In the genomic region with DNA sequence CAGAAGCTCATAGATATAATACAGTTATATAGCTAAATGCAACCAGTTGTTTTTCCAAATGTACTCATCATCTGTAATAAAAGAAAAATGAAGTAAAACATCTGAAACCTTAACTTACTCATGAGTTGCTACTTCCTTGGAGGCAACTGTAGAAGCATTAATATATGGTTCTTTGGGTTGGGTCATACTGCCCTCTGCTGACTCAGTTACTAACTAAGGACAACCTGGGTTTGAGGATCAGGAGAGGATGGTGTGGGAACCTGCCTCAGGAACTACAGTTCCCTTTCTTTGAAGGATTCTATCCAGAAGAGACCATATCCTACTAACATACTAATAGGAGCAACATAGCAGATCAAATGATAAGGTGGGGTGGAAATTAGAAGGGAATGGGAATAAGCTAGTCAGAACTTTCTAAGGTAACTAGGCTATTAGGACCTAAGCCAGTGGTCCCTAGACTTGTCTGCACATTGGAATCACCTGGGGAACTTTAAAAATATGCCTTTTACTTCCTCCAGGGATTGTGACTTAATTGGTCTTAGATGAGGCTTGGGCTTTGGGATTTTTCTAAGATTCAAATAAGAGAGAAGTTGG, we compare ENCODE assay signal across 8 cellular contexts. TPM values are rescaled to one million over a fixed set of nuclear protein-coding genes. Genes with fewer than 3 reads are reported as not detected.
A peak's percentile ranks its signal among the peaks of the same experiment; 100 is the strongest.
DNase-seq lines count a peak whose midpoint lies in the region; ATAC-seq, FAIRE-seq and TF ChIP-seq lines count a peak whose summit lies in the region.

No MANE protein-coding gene starts in this region.

- TF ChIP-seq EP300 in upper lobe of left lung (IDR thresholded peaks at IDR 0.05): no peak

- H3K9me3 ChIP-seq in keratinocyte (ENCODE audit: control insufficient read depth, low read depth, low read length): no peaks in the 10 kb centered on the region
- H3K9me3 ChIP-seq in upper lobe of left lung: no peaks in the 10 kb centered on the region

- peaks cover 22% of the 10 kb centered on the region for H3K36me3 Mint-ChIP-seq in activated CD4-positive, alpha-beta T cell treated with anti-CD3 and anti-CD28 coated beads for 36 hours (ENCODE audit: low read depth)
- H3K36me3 Mint-ChIP-seq in mesothelial cell of epicardium: peaks cover 25% of the 10 kb centered on the region

- POLR2A ChIA-PET in activated CD4-positive, alpha-beta T cell treated with anti-CD3 and anti-CD28 coated beads for 36 hours (lab: Charles Lee): interaction anchor here (0.7 kb wide), 1 partner anchor 1244 kb away, joined by 3 read pairs; no protein-coding TSS in a partner anchor

- no peak overlapping the region for H3K27ac Mint-ChIP-seq in activated CD4-positive, alpha-beta T cell treated with anti-CD3 and anti-CD28 coated beads for 36 hours
- no peak overlapping the region for H3K27ac Mint-ChIP-seq in mesothelial cell of epicardium

- H3K4me3 Mint-ChIP-seq in activated CD4-positive, alpha-beta T cell treated with anti-CD3 and anti-CD28 coated beads for 36 hours: no peak overlapping the region
- no peak overlapping the region for H3K4me3 Mint-ChIP-seq in mesothelial cell of epicardium

- peak; percentile 52 for FAIRE-seq in keratinocyte (lab: Jason Lieb, UNC)

- H3K36me3 ChIP-seq in keratinocyte (ENCODE audit: control insufficient read depth in 2 of 2, extremely low read depth in 1 of 2, insufficient read depth in 2 of 2, low read length in 2 of 2) (peaks cover 22% of the 10 kb centered on the region in 2 experiments), upper lobe of left lung (peaks cover 6 to 76% (median 19%) of the 10 kb centered on the region in 4 donors)

- peak; percentile 63 for ATAC-seq in activated CD4-positive, alpha-beta T cell treated with anti-CD3 and anti-CD28 coated beads for 36 hours
- peak; percentile 43 to 71 for ATAC-seq in upper lobe of left lung (ENCODE audit: low FRiP score in 2 of 2)

- no peaks in the 10 kb centered on the region for H4K20me1 ChIP-seq in keratinocyte (ENCODE audit: control insufficient read depth, extremely low read depth, insufficient read depth, low read length)

- H3K9me1 ChIP-seq in keratinocyte (ENCODE audit: control insufficient read depth, extremely low read depth, insufficient read depth, low read length): no peaks in the 10 kb centered on the region

- in situ Hi-C loops in astrocyte of the spinal cord (cut with HindIII; ENCODE audit: low sequenced_read_pairs): no loop called here

- H3K79me2 ChIP-seq in keratinocyte (ENCODE audit: control insufficient read depth, insufficient read depth, low read length): no peaks in the 10 kb centered on the region

- no peak overlapping the region for H3K27ac ChIP-seq in keratinocyte (ENCODE audit: control insufficient read depth, insufficient read depth, low read length)
- H3K27ac ChIP-seq in upper lobe of left lung: no peak overlapping the region

- dilution Hi-C loops in keratinocyte (cut with MboI; ENCODE audit: extremely low pct_ligation_motif_present, low sequenced_read_pairs): no loop called here

- no peak overlapping the region for H3K4me2 ChIP-seq in keratinocyte (ENCODE audit: control insufficient read depth, extremely low read depth, insufficient read depth, low read depth, low read length)

- peaks cover 15% of the 10 kb centered on the region for H3K4me1 Mint-ChIP-seq in activated CD4-positive, alpha-beta T cell treated with anti-CD3 and anti-CD28 coated beads for 36 hours
- peaks cover 6% of the 10 kb centered on the region for H3K4me1 Mint-ChIP-seq in mesothelial cell of epicardium

- H3K9ac ChIP-seq in keratinocyte (ENCODE audit: control insufficient read depth, extremely low read depth, insufficient read depth, low read length): no peak overlapping the region

- no peak for TF ChIP-seq POLR2A in upper lobe of left lung (IDR thresholded peaks at IDR 0.05)

- TF ChIP-seq CTCF in astrocyte of the spinal cord (IDR thresholded peaks at IDR 0.05; ENCODE audit: low read depth, low read length) (peak; percentile 68), keratinocyte (optimal IDR thresholded peaks at IDR 0.05 in 1 of 3, IDR thresholded peaks at IDR 0.05 in 1 of 3, conservative IDR thresholded peaks at IDR 0.05 in 1 of 3; ENCODE audit: extremely low read depth in 1 of 3, insufficient read depth in 2 of 3, low read length in 3 of 3) (peak; percentile 34 to 63 (median 55)), upper lobe of left lung (IDR thresholded peaks at IDR 0.05) (peak in 3 of 6 experiments; percentile 21 to 45 (median 37)), mesothelial cell of epicardium (IDR thresholded peaks at IDR 0.05; ENCODE audit: unreplicated experiment) (no peak)

- H3K4me1 ChIP-seq in keratinocyte (ENCODE audit: control insufficient read depth, extremely low read depth, insufficient read depth, low read length) (peaks cover 15% of the 10 kb centered on the region), upper lobe of left lung (no peaks in the 10 kb centered on the region)

- H3K9me3 Mint-ChIP-seq in activated CD4-positive, alpha-beta T cell treated with anti-CD3 and anti-CD28 coated beads for 36 hours (ENCODE audit: low read depth): no peaks in the 10 kb centered on the region
- no peaks in the 10 kb centered on the region for H3K9me3 Mint-ChIP-seq in mesothelial cell of epicardium

- DNase-seq in activated CD4-positive, alpha-beta T cell treated with anti-CD3 and anti-CD28 coated beads for 36 hours: peak; percentile 57
- no peak for DNase-seq in activated CD4-positive, alpha-beta T cell treated with anti-CD3 and anti-CD28 coated beads for 1 hour
- peak; percentile 38 for DNase-seq in H4 (ENCODE audit: low spot score)
- peak; percentile 57 for DNase-seq in NOMO-1 treated with DMSO at 0.1 percent for 48 hours (lab: John Stamatoyannopoulos, UW; ENCODE audit: unreplicated experiment)
- DNase-seq in astrocyte of the spinal cord (ENCODE audit: low read depth, low spot score): peak; percentile 67
- DNase-seq in keratinocyte (ENCODE audit: low read depth, low spot score): no peak
- no peak for DNase-seq in upper lobe of left lung
- DNase-seq in mesothelial cell of epicardium (ENCODE audit: low spot score in 2 of 2, unreplicated experiment in 2 of 2): no peak

- CTCF ChIA-PET in activated CD4-positive, alpha-beta T cell treated with anti-CD3 and anti-CD28 coated beads for 36 hours (lab: Charles Lee): interaction anchor here (0.7 to 1.8 kb wide), 7 partner anchors 10 to 276 kb away, joined by 3 to 6 read pairs (median 4); no protein-coding TSS in a partner anchor

- H3K4me3 ChIP-seq in astrocyte of the spinal cord (ENCODE audit: low read depth, low read length) (no peak overlapping the region), keratinocyte (ENCODE audit: control insufficient read depth in 2 of 3, extremely low read depth in 1 of 3, insufficient read depth in 2 of 3, low read depth in 1 of 3, low read length in 3 of 3) (no peak overlapping the region), upper lobe of left lung (no peak overlapping the region)

- H2AFZ ChIP-seq in keratinocyte (ENCODE audit: control insufficient read depth, low read length): no peak overlapping the region

- H3K27me3 ChIP-seq in keratinocyte (ENCODE audit: control insufficient read depth, extremely low read depth, insufficient read depth, low read length): no peaks in the 10 kb centered on the region
- no peaks in the 10 kb centered on the region for H3K27me3 ChIP-seq in upper lobe of left lung

- no peaks in the 10 kb centered on the region for H3K27me3 Mint-ChIP-seq in activated CD4-positive, alpha-beta T cell treated with anti-CD3 and anti-CD28 coated beads for 36 hours
- no peaks in the 10 kb centered on the region for H3K27me3 Mint-ChIP-seq in mesothelial cell of epicardium (ENCODE audit: low read depth)

- intact Hi-C loops in activated CD4-positive, alpha-beta T cell treated with anti-CD3 and anti-CD28 coated beads for 36 hours (cut with DNase I, micrococcal nuclease): loop anchor here (1.0 to 2.0 kb wide), 6 partner anchors 52 to 319 kb away; a partner anchor contains a TSS

RNA-seq across cellular contexts. Expression of a gene that starts 20.7 kb away (rescaled TPM):
- 10 to 100 TPM; 28.1 to 35.5 TPM for total RNA-seq in activated CD4-positive, alpha-beta T cell treated with anti-CD3 and anti-CD28 coated beads for 36 hours
- total RNA-seq in H4 (2014; rRNA removed; shearing (Covaris generic)): 46.6 and 48.8 TPM in 2 replicates
- 16.8 to 28.4 TPM (median 27.1 TPM) in 3 replicates for polyA plus RNA-seq in keratinocyte
- 5.2 TPM for polyA plus RNA-seq in keratinocyte (2011; ENCODE audit: low read depth)
- 16.2 and 20.0 TPM in 2 replicates for polyA plus RNA-seq in keratinocyte (2011; cell fraction: cytosol; rRNA removed)
- polyA plus RNA-seq in keratinocyte (2011; cell fraction: nucleus; rRNA removed): 21.1 and 22.9 TPM in 2 replicates
- 13.9 and 25.0 TPM in 2 replicates for polyA plus RNA-seq in keratinocyte (2012; ENCODE audit: low replicate concordance)
- polyA minus RNA-seq in keratinocyte: 12.0 to 21.9 TPM (median 15.9 TPM) in 3 replicates
- polyA minus RNA-seq in keratinocyte (2011; cell fraction: cytosol; rRNA and poly(A)+ RNA removed): 11.1 TPM
- polyA minus RNA-seq in keratinocyte (2011; cell fraction: nucleus; rRNA and poly(A)+ RNA removed): 6.9 and 14.4 TPM in 2 replicates
- total RNA-seq in upper lobe of left lung (10 to 100 TPM; 16.0 to 38.3 (median 29.3) TPM), mesothelial cell of epicardium (52.0 to 53.0 TPM (median 52.6 TPM) in 3 replicates)

RNA-seq across cellular contexts. Expression of a gene that starts 20.8 kb away (rescaled TPM):
- total RNA-seq in activated CD4-positive, alpha-beta T cell treated with anti-CD3 and anti-CD28 coated beads for 36 hours: 10 to 100 TPM; 24.6 to 35.8 TPM
- 36.8 and 39.4 TPM in 2 replicates for total RNA-seq in H4 (2014; rRNA removed; shearing (Covaris generic))
- 16.7 to 29.5 TPM (median 24.3 TPM) in 3 replicates for polyA plus RNA-seq in keratinocyte
- 17.5 TPM for polyA plus RNA-seq in keratinocyte (2011; ENCODE audit: low read depth)
- polyA plus RNA-seq in keratinocyte (2011; cell fraction: cytosol; rRNA removed): 18.6 and 22.1 TPM in 2 replicates
- 22.3 and 28.0 TPM in 2 replicates for polyA plus RNA-seq in keratinocyte (2011; cell fraction: nucleus; rRNA removed)
- polyA plus RNA-seq in keratinocyte (2012; ENCODE audit: low replicate concordance): 18.6 and 25.9 TPM in 2 replicates
- 10.7 to 15.8 TPM (median 11.1 TPM) in 3 replicates for polyA minus RNA-seq in keratinocyte
- 9.0 TPM for polyA minus RNA-seq in keratinocyte (2011; cell fraction: cytosol; rRNA and poly(A)+ RNA removed)
- polyA minus RNA-seq in keratinocyte (2011; cell fraction: nucleus; rRNA and poly(A)+ RNA removed): 10.0 and 16.6 TPM in 2 replicates
- total RNA-seq in upper lobe of left lung: 10 to 100 TPM; 10.7 to 35.6 (median 15.8) TPM
- 10.4 to 13.3 TPM (median 10.6 TPM) in 3 replicates for total RNA-seq in mesothelial cell of epicardium

RNA-seq across cellular contexts. Expression of a gene that starts 51.9 kb away (rescaled TPM):
- 1 to 10 TPM; 2.5 to 2.7 TPM for total RNA-seq in activated CD4-positive, alpha-beta T cell treated with anti-CD3 and anti-CD28 coated beads for 36 hours
- total RNA-seq in H4 (2014; rRNA removed; shearing (Covaris generic)): 12.9 and 21.0 TPM in 2 replicates
- 18.1 to 21.3 TPM (median 20.9 TPM) in 3 replicates for polyA plus RNA-seq in keratinocyte
- 7.1 TPM for polyA plus RNA-seq in keratinocyte (2011; ENCODE audit: low read depth)
- polyA plus RNA-seq in keratinocyte (2011; cell fraction: cytosol; rRNA removed): 7.8 and 12.1 TPM in 2 replicates
- polyA plus RNA-seq in keratinocyte (2011; cell fraction: nucleus; rRNA removed): 25.0 and 28.5 TPM in 2 replicates
- polyA plus RNA-seq in keratinocyte (2012; ENCODE audit: low replicate concordance): 7.4 and 12.1 TPM in 2 replicates
- 18.2 to 60.4 TPM (median 50.2 TPM) in 3 replicates for polyA minus RNA-seq in keratinocyte
- polyA minus RNA-seq in keratinocyte (2011; cell fraction: cytosol; rRNA and poly(A)+ RNA removed): 24.9 TPM
- polyA minus RNA-seq in keratinocyte (2011; cell fraction: nucleus; rRNA and poly(A)+ RNA removed): 60.9 and 105 TPM in 2 replicates
- total RNA-seq in upper lobe of left lung (10 to 100 TPM in 3 of 6 donors, 1 to 10 TPM in 3; 2.9 to 12.3 (median 9.3) TPM), mesothelial cell of epicardium (20.6 to 21.2 TPM (median 21.1 TPM) in 3 replicates)

Comparison
In these comparisons a context has a peak if more than half of its experiments do, and no peak if none do; other contexts are left out.
1. DNase-seq: peak in activated CD4-positive, alpha-beta T cell treated with anti-CD3 and anti-CD28 coated beads for 36 hours (single experiment), H4 (single experiment), NOMO-1 treated with DMSO at 0.1 percent for 48 hours (single experiment) and astrocyte of the spinal cord (single experiment); none in activated CD4-positive, alpha-beta T cell treated with anti-CD3 and anti-CD28 coated beads for 1 hour (single experiment), keratinocyte (single experiment), upper lobe of left lung (0 of 2) and mesothelial cell of epicardium (0 of 2).